Comparison of ENCODE assay signal across 26 cellular contexts in the genomic region with DNA sequence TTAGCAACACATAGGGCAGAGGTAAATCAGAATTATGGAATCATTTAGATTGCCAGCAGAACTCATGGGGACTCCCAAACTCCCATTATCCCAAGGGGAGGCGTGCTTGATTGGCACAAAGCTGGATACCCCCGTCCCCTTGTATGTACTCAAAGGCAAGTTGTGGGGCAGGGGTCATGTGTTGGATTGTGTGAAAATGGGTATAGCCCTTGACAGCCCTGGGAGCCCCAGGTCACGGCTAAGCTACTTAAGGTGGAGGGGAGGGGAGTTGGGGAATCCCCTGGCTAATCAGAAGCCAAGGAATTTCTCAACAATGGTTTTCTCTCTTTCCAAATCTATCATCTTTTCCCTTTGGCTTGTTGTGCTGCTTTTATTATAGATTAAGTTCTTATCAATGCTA.
"Had no signal": no experiment of that assay in that cellular context is flagged by ENCODE, and none has a peak within 500 bp of the region (broad histone marks: within the 10 kb centered on the region; RNA-seq: fewer than 3 reads in every experiment).

No MANE protein-coding gene starts in this region.

- H3K36me3 ChIP-seq: colonic mucosa had no signal

- H3K27ac ChIP-seq: colonic mucosa, epithelial cell of prostate, esophagus squamous epithelium, gastrocnemius medialis, heart right ventricle, left lung, lower lobe of right lung had no signal

- H3K4me1 ChIP-seq: colonic mucosa, esophagus squamous epithelium, gastrocnemius medialis, heart right ventricle, left lung, lower lobe of right lung had no signal

- ATAC-seq: effector memory CD8-positive, alpha-beta T cell; esophagus mucosa; gastrocnemius medialis; heart right ventricle; left cardiac atrium; left lung; left ventricle myocardium superior; lower lobe of right lung; mucosa of descending colon had no signal

- H3K4me1 Mint-ChIP-seq: mesothelial cell of epicardium, naive B cell had no signal

- DNase-seq: colonic mucosa; cortex of kidney; effector CD8-positive, alpha-beta T cell; effector memory CD8-positive, alpha-beta T cell; endodermal cell; erythroblast; esophagus squamous epithelium; foreskin fibroblast; foreskin melanocyte; gastrocnemius medialis; glutamatergic neuron; head of caudate nucleus; heart right ventricle; hippocampal formation; left cardiac atrium; left lung; left ventricle myocardium superior; lower lobe of right lung; mesenchymal stem cell; mucosa of descending colon; naive B cell had no signal

- H3K27me3 ChIP-seq: colonic mucosa, esophagus squamous epithelium, gastrocnemius medialis, heart right ventricle, left lung had no signal

- H3K9me3 ChIP-seq: colonic mucosa, esophagus squamous epithelium, gastrocnemius medialis, heart right ventricle, left lung, lower lobe of right lung, mucosa of descending colon had no signal

- H3K9me3 Mint-ChIP-seq: dendritic cell treated with granulocyte-macrophage colony-stimulating factor and Interleukin-4, amounts not matched to agents 40 ng/mL and 50 ng/mL, for 4 days; effector memory CD8-positive, alpha-beta T cell; endodermal cell; naive B cell had no signal

- H3K27me3 Mint-ChIP-seq: dendritic cell treated with granulocyte-macrophage colony-stimulating factor and Interleukin-4, amounts not matched to agents 40 ng/mL and 50 ng/mL, for 4 days; effector memory CD8-positive, alpha-beta T cell; naive B cell had no signal

- H3K4me3 Mint-ChIP-seq: dendritic cell treated with granulocyte-macrophage colony-stimulating factor and Interleukin-4, amounts not matched to agents 40 ng/mL and 50 ng/mL, for 4 days; effector memory CD8-positive, alpha-beta T cell; endodermal cell; mesothelial cell of epicardium; naive B cell had no signal

- FAIRE-seq: keratinocyte had no signal

- H3K4me3 ChIP-seq: colonic mucosa, esophagus squamous epithelium, gastrocnemius medialis, heart right ventricle, left lung, lower lobe of right lung, mucosa of descending colon had no signal

- H3K27ac Mint-ChIP-seq: dendritic cell treated with granulocyte-macrophage colony-stimulating factor and Interleukin-4, amounts not matched to agents 40 ng/mL and 50 ng/mL, for 4 days; effector memory CD8-positive, alpha-beta T cell; endodermal cell; mesothelial cell of epicardium had no signal
